16 cellular contexts compared by ENCODE assay signal in genomic region chr12:65074932-65075331, GRCh38.
A peak's percentile ranks its signal among the peaks of the same experiment; 100 is the strongest.
DNase-seq lines count a peak whose midpoint lies in the region; ATAC-seq and TF ChIP-seq lines count a peak whose summit lies in the region.
"Had no signal": no experiment of that assay in that cellular context is flagged by ENCODE, and none has a peak within 500 bp of the region (broad histone marks: within the 10 kb centered on the region; RNA-seq: fewer than 3 reads in every experiment).

No MANE protein-coding gene starts in this region.

- no peaks in the 10 kb centered on the region for H3K36me3 ChIP-seq in HEK293 (ENCODE audit: control insufficient read depth in 2 of 2, insufficient read depth in 1 of 2, low read length in 2 of 2)
- H3K36me3 ChIP-seq: adrenal gland had no signal

- DNase-seq in GM12865 (ENCODE audit: low read depth) = peak; percentile 42
- DNase-seq in RWPE1 (ENCODE audit: low spot score) = peak; percentile 2
- DNase-seq in left kidney (ENCODE audit: low read depth, low spot score) = peak; percentile 63
- no peak for DNase-seq in NK-92 treated with Interleukin-12 subunit alpha and Interleukin-12 subunit beta, amount 100 ng/mL, for 24 hours (lab: John Stamatoyannopoulos, UW)
- DNase-seq: activated CD4-positive, alpha-beta T cell treated with anti-CD3 and anti-CD28 coated beads for 48 hours; activated T-cell treated with anti-CD3 and anti-CD28 coated beads, Interleukin-2, amount 50 U/mL, for 72 hours; adrenal gland; C1 segment of cervical spinal cord; erythroblast; NCI-H1436; NCI-H774; SK-N-SH had no signal

- POLR2A ChIA-PET in HEK293 (lab: Yijun Ruan, JAX) (no interaction called here), RWPE1 (lab: Yijun Ruan, JAX; ENCODE audit: low non-redundant PET) (no interaction called here)

- CTCF ChIA-PET in HEK293 (lab: Yijun Ruan, JAX) = interaction anchor here (1.2 kb wide), 1 partner anchor 9 kb away, joined by 4 read pairs; no protein-coding TSS in a partner anchor
- CTCF ChIA-PET in RWPE1 (lab: Yijun Ruan, JAX) = no interaction called here

- H3K4me1 ChIP-seq in HEK293 (ENCODE audit: control insufficient read depth, insufficient read depth, low read length) = no peaks in the 10 kb centered on the region
- H3K4me1 ChIP-seq: adrenal gland had no signal

- peak; percentile 41 for TF ChIP-seq CTCF in GM12865 (IDR thresholded peaks at IDR 0.05; ENCODE audit: insufficient read depth, low read depth, low read length, missing control alignments)
- TF ChIP-seq CTCF in HEK293 (tag by site-specific recombination; IDR thresholded peaks at IDR 0.05) = no peak
- no peak for TF ChIP-seq CTCF in RWPE1 (conservative IDR thresholded peaks at IDR 0.05; ENCODE audit: low read depth)

- H3K4me3 ChIP-seq in GM12865 (ENCODE audit: low read depth, low read length) (no peak overlapping the region), HEK293 (ENCODE audit: low read depth, low read length) (no peak overlapping the region)
- H3K4me3 ChIP-seq: adrenal gland, lung had no signal

- H3K9me3 ChIP-seq in HEK293 (ENCODE audit: control insufficient read depth, insufficient read depth, low read depth, low read length) = no peaks in the 10 kb centered on the region
- H3K9me3 ChIP-seq: adrenal gland, SK-N-SH had no signal

- ATAC-seq in GM18519 (IDR thresholded peaks at IDR 0.05; ENCODE audit: low FRiP score, unreplicated experiment) (no peak), GM19467 (IDR thresholded peaks at IDR 0.05; ENCODE audit: unreplicated experiment) (no peak)
- ATAC-seq: activated T-cell treated with anti-CD3 and anti-CD28 coated beads, Interleukin-2, amount 50 U/mL, for 72 hours had no signal

- H3K27ac ChIP-seq in HEK293 (ENCODE audit: extremely low read depth, low read depth, low read length) (no peak overlapping the region), RWPE1 (no peak overlapping the region)
- H3K27ac ChIP-seq: adrenal gland had no signal

TF ChIP-seq in HEK293, 187 proteins besides CTCF, POLR2A, EP300 and RAD21 (continues in another document):
- TF ChIP-seq ZNF404 (tag by site-specific recombination; IDR thresholded peaks at IDR 0.05) (no peak), ZNF37A (tag by site-specific recombination; IDR thresholded peaks at IDR 0.05) (no peak), TSHZ1 (tag by site-specific recombination; IDR thresholded peaks at IDR 0.05; ENCODE audit: borderline replicate concordance) (no peak), ZNF843 (tag by site-specific recombination; IDR thresholded peaks at IDR 0.05) (no peak), BCL6B (tag by site-specific recombination; IDR thresholded peaks at IDR 0.05) (no peak), ZNF112 (tag by site-specific recombination; IDR thresholded peaks at IDR 0.05) (no peak), ZNF19 (tag by site-specific recombination; IDR thresholded peaks at IDR 0.05; ENCODE audit: low read depth) (no peak), ZNF2 (tag by site-specific recombination; IDR thresholded peaks at IDR 0.05) (peak; percentile 71; the same call in 1 of the 2 replicates), ZNF747 (tag by site-specific recombination; IDR thresholded peaks at IDR 0.05) (no peak), ZNF521 (tag by site-specific recombination; IDR thresholded peaks at IDR 0.05) (no peak), ZNF280D (tag by site-specific recombination; IDR thresholded peaks at IDR 0.05) (no peak), ZFHX2 (tag by site-specific recombination; conservative IDR thresholded peaks at IDR 0.05) (peak; percentile 44; the same call in 1 of the 2 replicates), ZNF776 (tag by site-specific recombination; IDR thresholded peaks at IDR 0.05; ENCODE audit: borderline replicate concordance) (no peak), ZBTB17 (tag by site-specific recombination; IDR thresholded peaks at IDR 0.05) (0 out of 2 replicates have a peak, but pooled peaks have one; percentile 22), ZNF645 (tag by site-specific recombination; IDR thresholded peaks at IDR 0.05) (no peak), ZNF26 (tag by site-specific recombination; IDR thresholded peaks at IDR 0.05) (no peak)
